Comparison of ENCODE assay signal across 9 cellular contexts in genomic region chr9:127805620-127806019, GRCh38. TPM values are rescaled to one million over a fixed set of nuclear protein-coding genes. Genes with fewer than 3 reads are reported as not detected.
DNase-seq lines count a peak whose midpoint lies in the region; ATAC-seq and TF ChIP-seq lines count a peak whose summit lies in the region.
"Had no signal": no experiment of that assay in that cellular context is flagged by ENCODE, and none has a peak within 500 bp of the region (broad histone marks: within the 10 kb centered on the region; RNA-seq: fewer than 3 reads in every experiment).

No MANE protein-coding gene starts in this region.

- DNase-seq in A673 (ENCODE audit: low spot score) (peak; percentile 40), EH (ENCODE audit: low read depth) (peak; percentile 29), SHP77 treated with DMSO at 0.1 percent for 48 hours (lab: John Stamatoyannopoulos, UW) (peak; percentile 14), fibroblast of lung (ENCODE audit: low read depth in 2 of 2) (peak; percentile 20 to 36), occipital lobe (lab: John Stamatoyannopoulos, UW) (no peak), T1000 (lab: John Stamatoyannopoulos, UW) (no peak)

- H3K4me3 ChIP-seq in A673 (ENCODE audit: low read depth, low read length, poor library complexity, severe bottlenecking) (no peak overlapping the region), fibroblast of lung (replicated peaks in 1 of 4; ENCODE audit: control extremely low read depth in 1 of 4, insufficient read depth in 1 of 4, low read depth in 3 of 4, low read length in 4 of 4) (no peak overlapping the region)

- no peak overlapping the region for H3K27ac ChIP-seq in A673 (ENCODE audit: low read depth, low read length, poor library complexity, severe bottlenecking)
- H3K27ac ChIP-seq in fibroblast of lung (ENCODE audit: insufficient read depth, low read length), result no peak overlapping the region

- intact Hi-C loops in A673 (cut with micrococcal nuclease; ENCODE audit: unreplicated experiment), result no loop called here

- H4K20me1 ChIP-seq in fibroblast of lung (ENCODE audit: control insufficient read depth, extremely low read depth, insufficient read depth, low read length), result no peaks in the 10 kb centered on the region

- H3K27me3 ChIP-seq in A673 (replicated peaks; ENCODE audit: insufficient read depth, low read depth, low read length, poor library complexity) (no peaks in the 10 kb centered on the region), fibroblast of lung (ENCODE audit: control insufficient read depth, insufficient read depth, low read length) (no peaks in the 10 kb centered on the region)

- H3K79me2 ChIP-seq in fibroblast of lung (ENCODE audit: control insufficient read depth, insufficient read depth, low read length), result peaks cover 23% of the 10 kb centered on the region

- no TSS peak for BruUV-seq in A673 (replicated peaks; lab: Mats Ljungman, UMichigan)

- POLR2A ChIA-PET in A673 (lab: Charles Lee; ENCODE audit: low non-redundant PET), result no interaction called here

- ATAC-seq in GM18498 (IDR thresholded peaks at IDR 0.05; ENCODE audit: unreplicated experiment) (no peak), HG03135 (IDR thresholded peaks at IDR 0.05; ENCODE audit: unreplicated experiment) (no peak)
- ATAC-seq: activated CD4-positive, CD25-positive, alpha-beta regulatory T cell treated with anti-CD3 and anti-CD28 coated beads, Interleukin-2, amount 50 U/mL, for 24 hours had no signal

- H3K4me1 ChIP-seq in A673 (ENCODE audit: insufficient read depth, low read length, poor library complexity, severe bottlenecking) (peaks cover 14% of the 10 kb centered on the region), fibroblast of lung (ENCODE audit: control insufficient read depth, extremely low read depth, insufficient read depth, low read length) (peaks cover 13% of the 10 kb centered on the region)

- CTCF ChIA-PET in A673 (lab: Charles Lee), result no interaction called here

- no peak overlapping the region for H3K9ac ChIP-seq in fibroblast of lung (ENCODE audit: insufficient read depth, low read length)

- no peak overlapping the region for H3K4me2 ChIP-seq in fibroblast of lung (ENCODE audit: extremely low read depth, insufficient read depth, low read length)

- no peaks in the 10 kb centered on the region for H3K9me3 ChIP-seq in A673 (ENCODE audit: low read depth, low read length, poor library complexity, severe bottlenecking)
- H3K9me3 ChIP-seq in fibroblast of lung (ENCODE audit: control insufficient read depth, insufficient read depth, low read depth, low read length), result no peaks in the 10 kb centered on the region

- peaks cover 21% of the 10 kb centered on the region for H3K36me3 ChIP-seq in A673 (ENCODE audit: insufficient read depth, low read length, poor library complexity, severe bottlenecking)
- peaks cover 21% of the 10 kb centered on the region for H3K36me3 ChIP-seq in fibroblast of lung (ENCODE audit: control insufficient read depth, insufficient read depth, low read length)

- H2AFZ ChIP-seq in fibroblast of lung (ENCODE audit: low read length), result no peak overlapping the region

- peak; percentile 57 for TF ChIP-seq CTCF in A673 (conservative IDR thresholded peaks at IDR 0.05; ENCODE audit: low read depth, low read length)
- TF ChIP-seq CTCF in fibroblast of lung (conservative IDR thresholded peaks at IDR 0.05 in 1 of 2, IDR thresholded peaks at IDR 0.05 in 1 of 2; ENCODE audit: low read depth in 1 of 2, low read length in 2 of 2), result peak; percentile 27 to 51

RNA-seq across cellular contexts. Expression of gene FPGS, which starts 2.9 kb away (rescaled TPM):
- total RNA-seq in A673 (2021) (74.9 and 78.2 TPM in 2 replicates), fibroblast of lung (58.6 and 77.0 TPM in 2 replicates), occipital lobe (18.1 TPM)
- polyA plus RNA-seq in fibroblast of lung, result 42.4 and 43.2 TPM in 2 replicates
- polyA plus RNA-seq in fibroblast of lung (2012), result 56.1 and 62.0 TPM in 2 replicates
- 131 and 189 TPM in 2 replicates for polyA minus RNA-seq in fibroblast of lung (ENCODE audit: low replicate concordance)

RNA-seq across cellular contexts. Expression of gene CDK9, which starts 19.8 kb away (rescaled TPM):
- total RNA-seq in A673 (2021) (68.0 and 77.7 TPM in 2 replicates), fibroblast of lung (49.6 and 54.8 TPM in 2 replicates), occipital lobe (45.1 TPM)
- polyA plus RNA-seq in fibroblast of lung, result 76.6 and 82.2 TPM in 2 replicates
- polyA plus RNA-seq in fibroblast of lung (2012), result 55.0 and 55.3 TPM in 2 replicates
- polyA minus RNA-seq in fibroblast of lung (ENCODE audit: low replicate concordance), result 48.6 and 85.8 TPM in 2 replicates

RNA-seq across cellular contexts. Expression of gene SH2D3C, which starts 27.2 kb away (rescaled TPM):
- not detected in 2 replicates for total RNA-seq in A673 (2021)
- total RNA-seq in fibroblast of lung, result 0.26 TPM in 1 of 2 replicates, not detected in the other
- 1.2 TPM in 1 of 2 replicates, not detected in the other for polyA plus RNA-seq in fibroblast of lung
- 2.2 TPM in 1 of 2 replicates, not detected in the other for polyA plus RNA-seq in fibroblast of lung (2012)
- 4.4 TPM in 1 of 2 replicates, not detected in the other for polyA minus RNA-seq in fibroblast of lung (ENCODE audit: low replicate concordance)
- 5.1 TPM for total RNA-seq in occipital lobe

RNA-seq across cellular contexts. Expression of gene ENG, which starts 48.8 kb away (rescaled TPM):
- total RNA-seq in A673 (2021) (29.9 and 31.1 TPM in 2 replicates), fibroblast of lung (11.8 and 30.4 TPM in 2 replicates), occipital lobe (0.16 TPM)
- polyA plus RNA-seq in fibroblast of lung, result 59.0 and 62.7 TPM in 2 replicates
- 207 and 223 TPM in 2 replicates for polyA plus RNA-seq in fibroblast of lung (2012)
- 246 and 253 TPM in 2 replicates for polyA minus RNA-seq in fibroblast of lung (ENCODE audit: low replicate concordance)

Comparison
In these comparisons a context has a peak if more than half of its experiments do, and no peak if none do; other contexts are left out.
1. DNase-seq: peak in A673 (single experiment), EH (single experiment), SHP77 treated with DMSO at 0.1 percent for 48 hours (single experiment) and fibroblast of lung (2 of 2); none in occipital lobe (single experiment) and T1000 (single experiment).